Comparison of ENCODE assay signal across 2 cellular contexts in the genomic region with DNA sequence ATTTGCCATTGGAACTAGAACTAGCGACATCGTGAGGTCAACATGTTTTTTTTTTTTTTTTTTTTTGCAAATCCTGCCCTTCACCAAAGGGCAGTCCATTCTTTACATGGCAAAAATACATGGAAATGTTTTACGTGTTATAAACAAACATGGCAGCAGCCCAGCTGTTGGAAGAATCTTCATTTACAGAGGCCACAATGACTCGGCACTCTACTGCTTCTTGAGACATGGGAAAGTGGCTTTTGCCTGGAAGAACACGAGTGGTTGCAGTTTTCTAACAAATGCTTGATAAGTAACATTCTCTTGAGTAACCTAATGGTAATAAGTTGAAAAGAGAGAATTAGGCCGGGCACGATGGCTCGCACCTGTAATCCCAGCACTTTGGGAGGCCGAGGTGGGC.
A peak's percentile ranks its signal among the peaks of the same experiment; 100 is the strongest.
TF ChIP-seq lines count a peak whose summit lies in the region.

No MANE protein-coding gene starts in this region.

TF ChIP-seq in HepG2, 621 proteins besides CTCF, POLR2A, EP300 and RAD21:
- TF ChIP-seq NFE2L2 (IDR thresholded peaks at IDR 0.05; ENCODE audit: low read length), result 0 out of 2 replicates have a peak, but pooled peaks have one; percentile 28
- TF ChIP-seq ZC3H13 (CRISPR knock-in tag; IDR thresholded peaks at IDR 0.05), result no peak
- TF ChIP-seq RAD51 (IDR thresholded peaks at IDR 0.05; ENCODE audit: borderline replicate concordance), result no peak
- TF ChIP-seq, protein P1, sequence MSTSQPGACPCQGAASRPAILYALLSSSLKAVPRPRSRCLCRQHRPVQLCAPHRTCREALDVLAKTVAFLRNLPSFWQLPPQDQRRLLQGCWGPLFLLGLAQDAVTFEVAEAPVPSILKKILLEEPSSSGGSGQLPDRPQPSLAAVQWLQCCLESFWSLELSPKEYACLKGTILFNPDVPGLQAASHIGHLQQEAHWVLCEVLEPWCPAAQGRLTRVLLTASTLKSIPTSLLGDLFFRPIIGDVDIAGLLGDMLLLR (CRISPR knock-in tag; IDR thresholded peaks at IDR 0.05), result no peak

TF ChIP-seq in K562, 482 proteins besides CTCF, POLR2A, EP300 and RAD21:
- TF ChIP-seq, protein P2, sequence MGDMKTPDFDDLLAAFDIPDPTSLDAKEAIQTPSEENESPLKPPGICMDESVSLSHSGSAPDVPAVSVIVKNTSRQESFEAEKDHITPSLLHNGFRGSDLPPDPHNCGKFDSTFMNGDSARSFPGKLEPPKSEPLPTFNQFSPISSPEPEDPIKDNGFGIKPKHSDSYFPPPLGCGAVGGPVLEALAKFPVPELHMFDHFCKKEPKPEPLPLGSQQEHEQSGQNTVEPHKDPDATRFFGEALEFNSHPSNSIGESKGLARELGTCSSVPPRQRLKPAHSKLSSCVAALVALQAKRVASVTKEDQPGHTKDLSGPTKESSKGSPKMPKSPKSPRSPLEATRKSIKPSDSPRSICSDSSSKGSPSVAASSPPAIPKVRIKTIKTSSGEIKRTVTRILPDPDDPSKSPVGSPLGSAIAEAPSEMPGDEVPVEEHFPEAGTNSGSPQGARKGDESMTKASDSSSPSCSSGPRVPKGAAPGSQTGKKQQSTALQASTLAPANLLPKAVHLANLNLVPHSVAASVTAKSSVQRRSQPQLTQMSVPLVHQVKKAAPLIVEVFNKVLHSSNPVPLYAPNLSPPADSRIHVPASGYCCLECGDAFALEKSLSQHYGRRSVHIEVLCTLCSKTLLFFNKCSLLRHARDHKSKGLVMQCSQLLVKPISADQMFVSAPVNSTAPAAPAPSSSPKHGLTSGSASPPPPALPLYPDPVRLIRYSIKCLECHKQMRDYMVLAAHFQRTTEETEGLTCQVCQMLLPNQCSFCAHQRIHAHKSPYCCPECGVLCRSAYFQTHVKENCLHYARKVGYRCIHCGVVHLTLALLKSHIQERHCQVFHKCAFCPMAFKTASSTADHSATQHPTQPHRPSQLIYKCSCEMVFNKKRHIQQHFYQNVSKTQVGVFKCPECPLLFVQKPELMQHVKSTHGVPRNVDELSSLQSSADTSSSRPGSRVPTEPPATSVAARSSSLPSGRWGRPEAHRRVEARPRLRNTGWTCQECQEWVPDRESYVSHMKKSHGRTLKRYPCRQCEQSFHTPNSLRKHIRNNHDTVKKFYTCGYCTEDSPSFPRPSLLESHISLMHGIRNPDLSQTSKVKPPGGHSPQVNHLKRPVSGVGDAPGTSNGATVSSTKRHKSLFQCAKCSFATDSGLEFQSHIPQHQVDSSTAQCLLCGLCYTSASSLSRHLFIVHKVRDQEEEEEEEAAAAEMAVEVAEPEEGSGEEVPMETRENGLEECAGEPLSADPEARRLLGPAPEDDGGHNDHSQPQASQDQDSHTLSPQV (IDR thresholded peaks at IDR 0.05), result peak; percentile 15
- peak; percentile 86 for TF ChIP-seq MAFF (IDR thresholded peaks at IDR 0.05; ENCODE audit: low read length)
- TF ChIP-seq TGIF2 (CRISPR knock-in tag; IDR thresholded peaks at IDR 0.05), result no peak
- no peak for TF ChIP-seq ETV6 (IDR thresholded peaks at IDR 0.05; ENCODE audit: borderline replicate concordance in 1 of 2, low read depth in 2 of 2, low read length in 1 of 2)
- TF ChIP-seq ETV6 (CRISPR knock-in tag; IDR thresholded peaks at IDR 0.05; ENCODE audit: borderline replicate concordance), result no peak
- TF ChIP-seq, protein P3, sequence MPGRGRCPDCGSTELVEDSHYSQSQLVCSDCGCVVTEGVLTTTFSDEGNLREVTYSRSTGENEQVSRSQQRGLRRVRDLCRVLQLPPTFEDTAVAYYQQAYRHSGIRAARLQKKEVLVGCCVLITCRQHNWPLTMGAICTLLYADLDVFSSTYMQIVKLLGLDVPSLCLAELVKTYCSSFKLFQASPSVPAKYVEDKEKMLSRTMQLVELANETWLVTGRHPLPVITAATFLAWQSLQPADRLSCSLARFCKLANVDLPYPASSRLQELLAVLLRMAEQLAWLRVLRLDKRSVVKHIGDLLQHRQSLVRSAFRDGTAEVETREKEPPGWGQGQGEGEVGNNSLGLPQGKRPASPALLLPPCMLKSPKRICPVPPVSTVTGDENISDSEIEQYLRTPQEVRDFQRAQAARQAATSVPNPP (IDR thresholded peaks at IDR 0.05; ENCODE audit: borderline replicate concordance, insufficient read depth, insufficient read length), result no peak
- peak; percentile 86 for TF ChIP-seq MAFG (tag; conservative IDR thresholded peaks at IDR 0.05)
- TF ChIP-seq ZNF384 (IDR thresholded peaks at IDR 0.05; ENCODE audit: low read depth, low read length), result peak; percentile 20; the same call in 1 of the 2 replicates
- peak; percentile 65 for TF ChIP-seq C11orf30 (IDR thresholded peaks at IDR 0.05; ENCODE audit: low read depth)
- TF ChIP-seq YY1 (IDR thresholded peaks at IDR 0.05; ENCODE audit: borderline replicate concordance in 1 of 3, control insufficient read depth in 1 of 3, extremely low read depth in 1 of 3, insufficient read depth in 3 of 3, insufficient read length in 1 of 3, insufficient replicate concordance in 2 of 3, low read depth in 1 of 3, low read length in 2 of 3), result peak in 1 of 3 experiments; percentile 37
- peak; percentile 83 for TF ChIP-seq ZNF316 (IDR thresholded peaks at IDR 0.05)
- peak; percentile 27; the same call in 1 of the 2 replicates for TF ChIP-seq EGR1 (conservative IDR thresholded peaks at IDR 0.05)
- no peak for TF ChIP-seq ZEB2 (IDR thresholded peaks at IDR 0.05)
- TF ChIP-seq, protein P4, sequence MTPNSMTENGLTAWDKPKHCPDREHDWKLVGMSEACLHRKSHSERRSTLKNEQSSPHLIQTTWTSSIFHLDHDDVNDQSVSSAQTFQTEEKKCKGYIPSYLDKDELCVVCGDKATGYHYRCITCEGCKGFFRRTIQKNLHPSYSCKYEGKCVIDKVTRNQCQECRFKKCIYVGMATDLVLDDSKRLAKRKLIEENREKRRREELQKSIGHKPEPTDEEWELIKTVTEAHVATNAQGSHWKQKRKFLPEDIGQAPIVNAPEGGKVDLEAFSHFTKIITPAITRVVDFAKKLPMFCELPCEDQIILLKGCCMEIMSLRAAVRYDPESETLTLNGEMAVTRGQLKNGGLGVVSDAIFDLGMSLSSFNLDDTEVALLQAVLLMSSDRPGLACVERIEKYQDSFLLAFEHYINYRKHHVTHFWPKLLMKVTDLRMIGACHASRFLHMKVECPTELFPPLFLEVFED (CRISPR knock-in tag; conservative IDR thresholded peaks at IDR 0.05), result no peak
- TF ChIP-seq NFE2 (IDR thresholded peaks at IDR 0.05; ENCODE audit: low read depth), result peak; percentile 92
- TF ChIP-seq EHMT2 (IDR thresholded peaks at IDR 0.05), result peak; percentile 54; the same call in 1 of the 2 replicates
- peak; percentile 40; the same call in 1 of the 2 replicates for TF ChIP-seq ZNF766 (CRISPR knock-in tag; conservative IDR thresholded peaks at IDR 0.05)
- TF ChIP-seq, protein P5, sequence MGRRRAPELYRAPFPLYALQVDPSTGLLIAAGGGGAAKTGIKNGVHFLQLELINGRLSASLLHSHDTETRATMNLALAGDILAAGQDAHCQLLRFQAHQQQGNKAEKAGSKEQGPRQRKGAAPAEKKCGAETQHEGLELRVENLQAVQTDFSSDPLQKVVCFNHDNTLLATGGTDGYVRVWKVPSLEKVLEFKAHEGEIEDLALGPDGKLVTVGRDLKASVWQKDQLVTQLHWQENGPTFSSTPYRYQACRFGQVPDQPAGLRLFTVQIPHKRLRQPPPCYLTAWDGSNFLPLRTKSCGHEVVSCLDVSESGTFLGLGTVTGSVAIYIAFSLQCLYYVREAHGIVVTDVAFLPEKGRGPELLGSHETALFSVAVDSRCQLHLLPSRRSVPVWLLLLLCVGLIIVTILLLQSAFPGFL (CRISPR knock-in tag; IDR thresholded peaks at IDR 0.05), result no peak
- TF ChIP-seq NFE2L1 (tag; IDR thresholded peaks at IDR 0.05; ENCODE audit: borderline replicate concordance, low read depth), result peak; percentile 52; the same call in 1 of the 2 replicates
- peak; percentile 74; the same call in 1 of the 2 replicates for TF ChIP-seq MAFK (IDR thresholded peaks at IDR 0.05; ENCODE audit: low read length)
- TF ChIP-seq, protein P6, sequence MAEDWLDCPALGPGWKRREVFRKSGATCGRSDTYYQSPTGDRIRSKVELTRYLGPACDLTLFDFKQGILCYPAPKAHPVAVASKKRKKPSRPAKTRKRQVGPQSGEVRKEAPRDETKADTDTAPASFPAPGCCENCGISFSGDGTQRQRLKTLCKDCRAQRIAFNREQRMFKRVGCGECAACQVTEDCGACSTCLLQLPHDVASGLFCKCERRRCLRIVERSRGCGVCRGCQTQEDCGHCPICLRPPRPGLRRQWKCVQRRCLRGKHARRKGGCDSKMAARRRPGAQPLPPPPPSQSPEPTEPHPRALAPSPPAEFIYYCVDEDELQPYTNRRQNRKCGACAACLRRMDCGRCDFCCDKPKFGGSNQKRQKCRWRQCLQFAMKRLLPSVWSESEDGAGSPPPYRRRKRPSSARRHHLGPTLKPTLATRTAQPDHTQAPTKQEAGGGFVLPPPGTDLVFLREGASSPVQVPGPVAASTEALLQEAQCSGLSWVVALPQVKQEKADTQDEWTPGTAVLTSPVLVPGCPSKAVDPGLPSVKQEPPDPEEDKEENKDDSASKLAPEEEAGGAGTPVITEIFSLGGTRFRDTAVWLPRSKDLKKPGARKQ (CRISPR knock-in tag; IDR thresholded peaks at IDR 0.05), result 0 out of 2 replicates have a peak, but pooled peaks have one; percentile 18
- TF ChIP-seq ZNF175 (CRISPR knock-in tag; IDR thresholded peaks at IDR 0.05; ENCODE audit: low read depth), result no peak
- TF ChIP-seq, protein P7, sequence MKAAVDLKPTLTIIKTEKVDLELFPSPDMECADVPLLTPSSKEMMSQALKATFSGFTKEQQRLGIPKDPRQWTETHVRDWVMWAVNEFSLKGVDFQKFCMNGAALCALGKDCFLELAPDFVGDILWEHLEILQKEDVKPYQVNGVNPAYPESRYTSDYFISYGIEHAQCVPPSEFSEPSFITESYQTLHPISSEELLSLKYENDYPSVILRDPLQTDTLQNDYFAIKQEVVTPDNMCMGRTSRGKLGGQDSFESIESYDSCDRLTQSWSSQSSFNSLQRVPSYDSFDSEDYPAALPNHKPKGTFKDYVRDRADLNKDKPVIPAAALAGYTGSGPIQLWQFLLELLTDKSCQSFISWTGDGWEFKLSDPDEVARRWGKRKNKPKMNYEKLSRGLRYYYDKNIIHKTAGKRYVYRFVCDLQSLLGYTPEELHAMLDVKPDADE (conservative IDR thresholded peaks at IDR 0.05; ENCODE audit: control insufficient read depth, low read depth, low read length), result no peak
